In genomic region chr19:35299523-35300339, GRCh38 we compare ENCODE assay signal across 1 cellular context.
TF ChIP-seq lines count a peak whose summit lies in the region.

No MANE protein-coding gene starts in this region.

TF ChIP-seq in HepG2, 621 proteins besides CTCF, POLR2A, EP300 and RAD21:
- TF ChIP-seq BATF2 (CRISPR knock-in tag; IDR thresholded peaks at IDR 0.05), result no peak
- TF ChIP-seq, protein P1, sequence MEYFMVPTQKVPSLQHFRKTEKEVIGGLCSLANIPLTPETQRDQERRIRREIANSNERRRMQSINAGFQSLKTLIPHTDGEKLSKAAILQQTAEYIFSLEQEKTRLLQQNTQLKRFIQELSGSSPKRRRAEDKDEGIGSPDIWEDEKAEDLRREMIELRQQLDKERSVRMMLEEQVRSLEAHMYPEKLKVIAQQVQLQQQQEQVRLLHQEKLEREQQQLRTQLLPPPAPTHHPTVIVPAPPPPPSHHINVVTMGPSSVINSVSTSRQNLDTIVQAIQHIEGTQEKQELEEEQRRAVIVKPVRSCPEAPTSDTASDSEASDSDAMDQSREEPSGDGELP (IDR thresholded peaks at IDR 0.05; ENCODE audit: borderline replicate concordance, low read depth), result no peak
- TF ChIP-seq LBX2 (CRISPR knock-in tag; IDR thresholded peaks at IDR 0.05; ENCODE audit: borderline replicate concordance), result no peak
- TF ChIP-seq, protein P2, sequence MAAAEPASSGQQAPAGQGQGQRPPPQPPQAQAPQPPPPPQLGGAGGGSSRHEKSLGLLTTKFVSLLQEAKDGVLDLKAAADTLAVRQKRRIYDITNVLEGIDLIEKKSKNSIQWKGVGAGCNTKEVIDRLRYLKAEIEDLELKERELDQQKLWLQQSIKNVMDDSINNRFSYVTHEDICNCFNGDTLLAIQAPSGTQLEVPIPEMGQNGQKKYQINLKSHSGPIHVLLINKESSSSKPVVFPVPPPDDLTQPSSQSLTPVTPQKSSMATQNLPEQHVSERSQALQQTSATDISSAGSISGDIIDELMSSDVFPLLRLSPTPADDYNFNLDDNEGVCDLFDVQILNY (CRISPR knock-in tag; conservative IDR thresholded peaks at IDR 0.05), result no peak
- TF ChIP-seq TBP (CRISPR knock-in tag; IDR thresholded peaks at IDR 0.05), result no peak
- TF ChIP-seq ZSCAN5A (CRISPR knock-in tag; IDR thresholded peaks at IDR 0.05; ENCODE audit: borderline replicate concordance), result no peak
- no peak for TF ChIP-seq KMT2B (CRISPR knock-in tag; IDR thresholded peaks at IDR 0.05)
- no peak for TF ChIP-seq ZNF570 (CRISPR knock-in tag; IDR thresholded peaks at IDR 0.05; ENCODE audit: borderline replicate concordance)
- no peak for TF ChIP-seq ZNF674 (CRISPR knock-in tag; IDR thresholded peaks at IDR 0.05; ENCODE audit: low read depth)
- no peak for TF ChIP-seq MIXL1 (CRISPR knock-in tag; IDR thresholded peaks at IDR 0.05)
TF ChIP-seq in HepG2: peak in this region for 0.
